In the genomic region with DNA sequence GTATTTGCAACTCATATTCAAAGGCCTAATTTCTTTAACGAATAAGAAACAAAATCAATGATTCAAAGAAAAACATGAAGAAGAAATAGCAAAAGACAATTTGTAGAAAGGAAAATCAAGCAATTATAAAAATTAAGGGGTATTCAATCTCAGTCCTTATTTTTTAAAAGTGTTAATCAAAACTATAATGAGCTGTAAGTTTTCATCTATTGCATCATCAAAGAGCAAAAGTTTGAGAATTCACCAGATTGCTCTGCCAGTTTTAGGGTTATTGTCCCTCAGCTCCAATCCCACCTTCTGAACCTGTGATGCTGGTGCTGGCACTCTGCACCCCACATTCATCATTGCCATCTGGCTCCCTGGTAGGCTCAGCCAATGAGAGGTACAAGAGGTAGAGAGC, we compare ENCODE assay signal across 14 cellular contexts. TPM values are rescaled to one million over a fixed set of nuclear protein-coding genes. Genes with fewer than 3 reads are reported as not detected.
"Had no signal": no experiment of that assay in that cellular context is flagged by ENCODE, and none has a peak within 500 bp of the region (broad histone marks: within the 10 kb centered on the region; RNA-seq: fewer than 3 reads in every experiment).

No MANE protein-coding gene starts in this region.

RNA-seq across cellular contexts. Expression of a gene that starts 42.0 kb away (rescaled TPM):
- total RNA-seq: activated naive CD4-positive, alpha-beta T cell treated with anti-CD3 and anti-CD28 coated beads for 36 hours; activated naive CD4-positive, alpha-beta T cell treated with anti-CD3 and anti-CD28 coated beads, Interleukin-2, amount 50 U/mL, for 72 hours; activated naive CD8-positive, alpha-beta T cell treated with anti-CD3 and anti-CD28 coated beads for 36 hours; activated naive CD8-positive, alpha-beta T cell treated with anti-CD3 and anti-CD28 coated beads, Interleukin-2, amount 10 ng/mL, durations not matched to agents 7 days and 5 days; activated T-cell treated with anti-CD3 and anti-CD28 coated beads, Interleukin-2, amount 50 U/mL, for 72 hours; activated T-helper 1 cell treated with anti-CD3 and anti-CD28 coated beads, Interleukin-12 subunit alpha, Interleukin-12 subunit beta, Interleukin-2, Interleukin-4 antibody, amounts not matched to agents 30 ng/mL and 10 ng/mL and 1 ng/mL, durations not matched to agents 14 hours and 24 hours and 36 hours; activated T-helper 17 cell treated with anti-CD3 and anti-CD28 coated beads, Interleukin-2, amount 50 U/mL, for 72 hours; activated T-helper 2 cell treated with anti-CD3 and anti-CD28 coated beads, Interferon-gamma antibody, Interleukin-2, Interleukin-4, amounts not matched to agents 10 μg/mL and 5 μg/mL and 100 μg/mL, durations not matched to agents 14 hours and 24 hours and 36 hours; astrocyte; bronchial epithelial cell; cardiac muscle cell; cardiac septum; cerebellum; chondrocyte had no signal
- polyA plus RNA-seq: cardiac muscle cell had no signal
